1 cellular context compared by ENCODE assay signal in the genomic region with DNA sequence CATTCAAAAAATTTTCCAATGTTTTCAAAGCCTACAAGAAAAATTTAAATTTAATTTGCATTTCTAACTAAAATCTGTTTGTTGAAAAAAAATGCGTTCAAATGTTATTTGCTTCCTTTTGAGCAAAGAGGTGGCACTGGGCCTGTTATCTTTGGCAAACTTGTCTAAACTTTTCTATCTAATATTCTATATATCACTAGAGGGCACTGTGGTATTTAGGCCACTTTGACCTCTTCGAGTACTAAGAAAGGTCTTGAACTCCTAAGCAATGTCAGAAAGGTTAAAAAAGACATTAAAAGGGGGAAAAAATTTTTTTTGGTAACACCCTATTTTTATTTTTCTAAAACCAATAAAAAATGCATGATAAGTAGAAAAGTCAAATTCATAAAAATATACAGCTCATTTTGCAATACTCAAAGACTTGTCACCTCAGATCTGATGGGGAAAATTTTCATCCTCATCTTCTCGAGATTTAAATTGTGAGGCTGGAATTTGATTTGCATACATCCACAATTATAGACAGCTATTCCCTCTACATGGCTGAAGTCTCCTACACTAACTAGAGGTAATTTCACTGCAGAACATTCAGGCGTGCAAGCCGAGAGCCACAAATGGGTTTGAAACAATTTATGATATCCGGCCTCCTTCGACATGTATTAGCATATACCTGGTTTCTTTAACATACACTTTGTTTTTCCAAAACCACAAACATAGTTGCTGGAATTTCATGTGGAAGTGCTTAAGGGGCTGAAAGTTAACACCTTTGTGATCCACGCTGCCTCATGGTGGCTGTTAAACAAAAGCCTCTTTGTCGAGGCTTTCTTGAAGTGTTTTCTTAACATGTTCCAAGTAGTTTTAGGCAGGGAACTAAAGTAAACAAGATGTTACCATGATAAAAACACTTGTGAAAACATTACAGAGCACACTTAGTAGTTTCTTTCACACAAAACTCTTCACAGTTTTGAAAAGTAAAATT.
TF ChIP-seq lines count a peak whose summit lies in the region.

No MANE protein-coding gene starts in this region.

TF ChIP-seq in GM23338, 12 proteins besides CTCF, POLR2A, EP300 and RAD21 (continued from another document):
- TF ChIP-seq, protein P1, sequence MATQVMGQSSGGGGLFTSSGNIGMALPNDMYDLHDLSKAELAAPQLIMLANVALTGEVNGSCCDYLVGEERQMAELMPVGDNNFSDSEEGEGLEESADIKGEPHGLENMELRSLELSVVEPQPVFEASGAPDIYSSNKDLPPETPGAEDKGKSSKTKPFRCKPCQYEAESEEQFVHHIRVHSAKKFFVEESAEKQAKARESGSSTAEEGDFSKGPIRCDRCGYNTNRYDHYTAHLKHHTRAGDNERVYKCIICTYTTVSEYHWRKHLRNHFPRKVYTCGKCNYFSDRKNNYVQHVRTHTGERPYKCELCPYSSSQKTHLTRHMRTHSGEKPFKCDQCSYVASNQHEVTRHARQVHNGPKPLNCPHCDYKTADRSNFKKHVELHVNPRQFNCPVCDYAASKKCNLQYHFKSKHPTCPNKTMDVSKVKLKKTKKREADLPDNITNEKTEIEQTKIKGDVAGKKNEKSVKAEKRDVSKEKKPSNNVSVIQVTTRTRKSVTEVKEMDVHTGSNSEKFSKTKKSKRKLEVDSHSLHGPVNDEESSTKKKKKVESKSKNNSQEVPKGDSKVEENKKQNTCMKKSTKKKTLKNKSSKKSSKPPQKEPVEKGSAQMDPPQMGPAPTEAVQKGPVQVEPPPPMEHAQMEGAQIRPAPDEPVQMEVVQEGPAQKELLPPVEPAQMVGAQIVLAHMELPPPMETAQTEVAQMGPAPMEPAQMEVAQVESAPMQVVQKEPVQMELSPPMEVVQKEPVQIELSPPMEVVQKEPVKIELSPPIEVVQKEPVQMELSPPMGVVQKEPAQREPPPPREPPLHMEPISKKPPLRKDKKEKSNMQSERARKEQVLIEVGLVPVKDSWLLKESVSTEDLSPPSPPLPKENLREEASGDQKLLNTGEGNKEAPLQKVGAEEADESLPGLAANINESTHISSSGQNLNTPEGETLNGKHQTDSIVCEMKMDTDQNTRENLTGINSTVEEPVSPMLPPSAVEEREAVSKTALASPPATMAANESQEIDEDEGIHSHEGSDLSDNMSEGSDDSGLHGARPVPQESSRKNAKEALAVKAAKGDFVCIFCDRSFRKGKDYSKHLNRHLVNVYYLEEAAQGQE (IDR thresholded peaks at IDR 0.05; ENCODE audit: unreplicated experiment) = no peak
- TF ChIP-seq JUNB (IDR thresholded peaks at IDR 0.05; ENCODE audit: unreplicated experiment) (no peak), EZH2 (IDR thresholded peaks at IDR 0.05; ENCODE audit: low read depth, unreplicated experiment) (no peak), CREB1 (CRISPR knock-in tag; IDR thresholded peaks at IDR 0.05; ENCODE audit: low read depth) (no peak), STAT1 (IDR thresholded peaks at IDR 0.05; ENCODE audit: unreplicated experiment) (no peak), NANOG (IDR thresholded peaks at IDR 0.05; ENCODE audit: borderline replicate concordance) (peak; percentile 73; the same call in 1 of the 2 replicates), EZH2phosphoT487 (IDR thresholded peaks at IDR 0.05; ENCODE audit: unreplicated experiment) (no peak), ZNF114 (CRISPR knock-in tag; IDR thresholded peaks at IDR 0.05) (no peak), ZNF331 (CRISPR knock-in tag; IDR thresholded peaks at IDR 0.05; ENCODE audit: low read depth) (no peak)
- TF ChIP-seq, protein P2, sequence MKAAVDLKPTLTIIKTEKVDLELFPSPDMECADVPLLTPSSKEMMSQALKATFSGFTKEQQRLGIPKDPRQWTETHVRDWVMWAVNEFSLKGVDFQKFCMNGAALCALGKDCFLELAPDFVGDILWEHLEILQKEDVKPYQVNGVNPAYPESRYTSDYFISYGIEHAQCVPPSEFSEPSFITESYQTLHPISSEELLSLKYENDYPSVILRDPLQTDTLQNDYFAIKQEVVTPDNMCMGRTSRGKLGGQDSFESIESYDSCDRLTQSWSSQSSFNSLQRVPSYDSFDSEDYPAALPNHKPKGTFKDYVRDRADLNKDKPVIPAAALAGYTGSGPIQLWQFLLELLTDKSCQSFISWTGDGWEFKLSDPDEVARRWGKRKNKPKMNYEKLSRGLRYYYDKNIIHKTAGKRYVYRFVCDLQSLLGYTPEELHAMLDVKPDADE (IDR thresholded peaks at IDR 0.05) = 0 out of 2 replicates have a peak, but pooled peaks have one; percentile 10
